ENCODE assay signal across 17 cellular contexts in genomic region chr5:157561105-157561504, GRCh38. TPM values are rescaled to one million over a fixed set of nuclear protein-coding genes. Genes with fewer than 3 reads are reported as not detected.
DNase-seq lines count a peak whose midpoint lies in the region; ATAC-seq, FAIRE-seq and TF ChIP-seq lines count a peak whose summit lies in the region.
"Had no signal": no experiment of that assay in that cellular context is flagged by ENCODE, and none has a peak within 500 bp of the region (broad histone marks: within the 10 kb centered on the region; RNA-seq: fewer than 3 reads in every experiment).

No MANE protein-coding gene starts in this region.

- peaks cover 45% of the 10 kb centered on the region for H3K36me3 Mint-ChIP-seq in astrocyte (ENCODE audit: low read depth, unreplicated experiment)

- peak overlapping the region; percentile 66 for H3K9ac ChIP-seq in astrocyte (ENCODE audit: low read length)

- H3K9me3 ChIP-seq in DOHH2 (ENCODE audit: control insufficient read depth, insufficient read depth, low read length) (no peaks in the 10 kb centered on the region), astrocyte (ENCODE audit: insufficient read depth, low read depth, low read length) (no peaks in the 10 kb centered on the region), heart right ventricle (no peaks in the 10 kb centered on the region), psoas muscle (no peaks in the 10 kb centered on the region)
- H3K9me3 ChIP-seq: testis had no signal

- no peak overlapping the region for H3K27ac Mint-ChIP-seq in astrocyte (ENCODE audit: unreplicated experiment)

- ATAC-seq in heart right ventricle = peak; percentile 34 to 79 (median 66)
- peak; percentile 62 to 76 (median 66) for ATAC-seq in psoas muscle
- ATAC-seq in stimulated activated naive CD8-positive, alpha-beta T cell treated with anti-CD3 and anti-CD28 coated beads, Interleukin-15, Interleukin-2, amounts not matched to agents 100 U/mL and 50 U/mL, for 24 hours = no peak
- no peak for ATAC-seq in GM21825 (IDR thresholded peaks at IDR 0.05; ENCODE audit: unreplicated experiment)

- H3K27me3 Mint-ChIP-seq in astrocyte (ENCODE audit: low read depth, unreplicated experiment) = no peaks in the 10 kb centered on the region

- H3K27ac ChIP-seq in DOHH2 (ENCODE audit: low read depth, low read length) (peak overlapping the region; percentile 75), astrocyte (ENCODE audit: low read depth, low read length) (peak overlapping the region; percentile 84), heart right ventricle (peak overlapping the region in 9 of 10 donors; percentile 15 to 89 (median 78)), psoas muscle (peak overlapping the region; percentile 66)
- H3K27ac ChIP-seq: testis had no signal

- H3K4me2 ChIP-seq in DOHH2 (ENCODE audit: low read length) (peak overlapping the region; percentile 56), astrocyte (ENCODE audit: low read length) (peak overlapping the region; percentile 53)

- peaks cover 63% of the 10 kb centered on the region for H3K4me1 Mint-ChIP-seq in astrocyte (ENCODE audit: low read depth, unreplicated experiment)

- H3K9me2 ChIP-seq in DOHH2 (replicated peaks; ENCODE audit: control insufficient read depth, low read length) = no peaks in the 10 kb centered on the region

- DNase-seq in astrocyte (ENCODE audit: low read depth) (peak; percentile 77), heart right ventricle (peak in 1 of 2 donors; percentile 75), psoas muscle (no peak), UCSD-AML1 (lab: John Stamatoyannopoulos, UW; ENCODE audit: unreplicated experiment) (no peak), NCI-H524 treated with DMSO at 0.1 percent for 48 hours (lab: John Stamatoyannopoulos, UW) (no peak)
- no peak for DNase-seq in stimulated activated naive CD8-positive, alpha-beta T cell treated with anti-CD3 and anti-CD28 coated beads, Interleukin-15, Interleukin-2, amounts not matched to agents 100 U/mL and 50 U/mL, for 24 hours
- DNase-seq: activated naive CD4-positive, alpha-beta T cell; DMS 273 treated with DMSO at 0.1 percent for 48 hours; kidney glomerular epithelial cell; NCI-H2029 treated with DMSO at 0.1 percent for 48 hours; NCI-H82; SHP77; stimulated activated CD4-positive, alpha-beta T cell treated with anti-CD3 and anti-CD28 coated beads, Interleukin-12 subunit alpha, Interleukin-12 subunit beta, amount 100 ng/mL, for 4 hours; testis had no signal

- H3F3A ChIP-seq in DOHH2 (ENCODE audit: control insufficient read depth, insufficient read depth) = peaks cover 14% of the 10 kb centered on the region

- H3K4me1 ChIP-seq in DOHH2 (ENCODE audit: control insufficient read depth, low read length) = peaks cover 97% of the 10 kb centered on the region
- H3K4me1 ChIP-seq in astrocyte (ENCODE audit: insufficient read depth, low read length) = peaks cover 81% of the 10 kb centered on the region
- peaks cover 32 to 97% (median 84%) of the 10 kb centered on the region in 9 donors for H3K4me1 ChIP-seq in heart right ventricle
- H3K4me1 ChIP-seq in psoas muscle = peaks cover 68% of the 10 kb centered on the region
- H3K4me1 ChIP-seq: testis had no signal

- H3K36me3 ChIP-seq in DOHH2 (ENCODE audit: control insufficient read depth, low read length) (peaks cover 96% of the 10 kb centered on the region), astrocyte (ENCODE audit: insufficient read depth, low read length) (peaks cover 58% of the 10 kb centered on the region), heart right ventricle (peaks cover 0 to 52% (median 0%) of the 10 kb centered on the region in 9 donors), psoas muscle (ENCODE audit: insufficient read depth in 1 of 2, low read depth in 1 of 2) (no peaks in the 10 kb centered on the region)

- no peaks in the 10 kb centered on the region for H3K9me3 Mint-ChIP-seq in astrocyte (ENCODE audit: unreplicated experiment)
- H3K9me3 Mint-ChIP-seq: neural crest cell had no signal

- H3K4me3 Mint-ChIP-seq in astrocyte (ENCODE audit: unreplicated experiment) = no peak overlapping the region
- H3K4me3 Mint-ChIP-seq: neural crest cell had no signal

- H3K27me3 ChIP-seq in DOHH2 (ENCODE audit: control insufficient read depth, low read length) (no peaks in the 10 kb centered on the region), astrocyte (ENCODE audit: insufficient read depth, low read length) (no peaks in the 10 kb centered on the region), heart right ventricle (no peaks in the 10 kb centered on the region), psoas muscle (ENCODE audit: insufficient read depth in 3 of 3, low read length in 2 of 3) (no peaks in the 10 kb centered on the region)
- H3K27me3 ChIP-seq: testis had no signal

- peaks cover 13% of the 10 kb centered on the region for H4K20me1 ChIP-seq in DOHH2 (ENCODE audit: control insufficient read depth, insufficient read depth, low read depth, low read length)
- peaks cover 80% of the 10 kb centered on the region for H4K20me1 ChIP-seq in astrocyte (ENCODE audit: insufficient read depth, low read length)

- no peak overlapping the region for H2AFZ ChIP-seq in astrocyte (ENCODE audit: low read depth, low read length)

- H3K79me2 ChIP-seq in DOHH2 (ENCODE audit: control insufficient read depth, low read length) (peaks cover 97% of the 10 kb centered on the region), astrocyte (ENCODE audit: insufficient read depth, low read length) (peaks cover 94% of the 10 kb centered on the region)

- 29 to 38% methylated on average over 9 of the region's 9 CpGs for WGBS in heart right ventricle, 2 donors
- 12 to 34% (median 13%) methylated on average over 9 of the region's 9 CpGs for WGBS in psoas muscle, 3 donors

- peak overlapping the region; percentile 21 for H3K4me3 ChIP-seq in DOHH2 (ENCODE audit: low read length)
- no peak overlapping the region for H3K4me3 ChIP-seq in astrocyte (ENCODE audit: insufficient read depth, low read depth, low read length)
- no peak overlapping the region for H3K4me3 ChIP-seq in heart right ventricle
- H3K4me3 ChIP-seq in psoas muscle = peak overlapping the region; percentile 2
- H3K4me3 ChIP-seq: testis had no signal

- TF ChIP-seq CTCF in DOHH2 (IDR thresholded peaks at IDR 0.05; ENCODE audit: low read depth, low read length, poor library complexity, severe bottlenecking) = no peak
- TF ChIP-seq CTCF in astrocyte (IDR thresholded peaks at IDR 0.05; ENCODE audit: insufficient read depth, low read depth, low read length) = no peak
- no peak for TF ChIP-seq CTCF in heart right ventricle (IDR thresholded peaks at IDR 0.05)
- no peak for TF ChIP-seq CTCF in psoas muscle (IDR thresholded peaks at IDR 0.05)

- FAIRE-seq in astrocyte (lab: Jason Lieb, UNC) = no peak

- intact Hi-C loops in heart right ventricle (cut with DNase I) = loop anchor here in 4 of 10 donors (5.0 to 10.0 kb wide), 4 partner anchors 39 to 49 kb away; no protein-coding TSS in a partner anchor
- intact Hi-C loops in psoas muscle (cut with DNase I) = loop anchor here (5.0 kb wide), 2 partner anchors 44 to 49 kb away; no protein-coding TSS in a partner anchor

RNA-seq across cellular contexts. Expression of gene ADAM19, which starts 14.5 kb away (rescaled TPM):
- total RNA-seq in astrocyte (316 and 332 TPM in 2 replicates), heart right ventricle (10 to 100 TPM in 7 of 10 donors, 1 to 10 TPM in 3; 5.5 to 49.6 (median 28.1) TPM), psoas muscle (1 to 10 TPM; 1.4 to 4.5 (median 3.1) TPM)
- polyA plus RNA-seq in heart right ventricle (1 to 10 TPM; 6.4 to 8.8 TPM), psoas muscle (under 1 TPM; 0.27 to 0.58 (median 0.39) TPM)

Comparison
In these comparisons a context has a peak if more than half of its experiments do, and no peak if none do; other contexts are left out.
1. H3K4me3 ChIP-seq: peak in DOHH2 (single experiment) and psoas muscle (single experiment); none in astrocyte (single experiment) and heart right ventricle (0 of 10).
2. ATAC-seq: peak in heart right ventricle (8 of 8) and psoas muscle (4 of 4); none in stimulated activated naive CD8-positive, alpha-beta T cell treated with anti-CD3 and anti-CD28 coated beads, Interleukin-15, Interleukin-2, amounts not matched to agents 100 U/mL and 50 U/mL, for 24 hours (single experiment) and GM21825 (single experiment).
3. Peak in every context shown above with its lines, with median percentiles within 50 percentile points of each other: H3K27ac ChIP-seq.